ENCODE assay signal across 8 cellular contexts in genomic region chr17:5282639-5283217, GRCh38. TPM values are rescaled to one million over a fixed set of nuclear protein-coding genes. Genes with fewer than 3 reads are reported as not detected.
DNase-seq lines count a peak whose midpoint lies in the region; ATAC-seq, FAIRE-seq and TF ChIP-seq lines count a peak whose summit lies in the region.

No MANE protein-coding gene starts in this region.

- POLR2A ChIA-PET in BJ (lab: Charles Lee), result no interaction called here
- POLR2A ChIA-PET in HEK293 (lab: Yijun Ruan, JAX), result interaction anchor here (0.6 to 2.0 kb wide), 4 partner anchors 15 to 160 kb away, joined by 3 to 10 read pairs (median 4); partner anchors contain the start of gene NUP88

- in situ Hi-C loops in mammary epithelial cell (cut with MboI; ENCODE audit: low sequenced_read_pairs in 2 of 2), result no loop called here

- WGBS in mammary epithelial cell (ENCODE audit: low coverage, missing lambda C conversion rate), result 0% methylated on average over 3 of the region's 35 CpGs

- H3K27ac ChIP-seq in HEK293 (ENCODE audit: extremely low read depth, low read depth, low read length), result peak overlapping the region; percentile 95
- H3K27ac ChIP-seq in mammary epithelial cell (ENCODE audit: insufficient read depth, low read depth, low read length), result peak overlapping the region; percentile 47
- H3K27ac ChIP-seq in lower lobe of right lung, result no peak overlapping the region

- H3K4me3 ChIP-seq in BJ (ENCODE audit: low read depth, low read length), result peak overlapping the region; percentile 52
- peak overlapping the region; percentile 75 for H3K4me3 ChIP-seq in HEK293 (ENCODE audit: low read depth, low read length)
- peak overlapping the region; percentile 71 to 88 (median 79) for H3K4me3 ChIP-seq in mammary epithelial cell (replicated peaks in 1 of 3; ENCODE audit: insufficient read depth in 1 of 3, low read depth in 2 of 3, low read length in 3 of 3)
- peak overlapping the region; percentile 64 for H3K4me3 ChIP-seq in lower lobe of right lung

- dilution Hi-C loops in mammary epithelial cell (cut with HindIII; ENCODE audit: low sequenced_read_pairs), result no loop called here

- H4K20me1 ChIP-seq in mammary epithelial cell (ENCODE audit: insufficient read depth, low read length), result no peaks in the 10 kb centered on the region

- TF ChIP-seq CTCF in BJ (IDR thresholded peaks at IDR 0.05; ENCODE audit: insufficient read depth, low read depth, low read length) (no peak), HEK293 (tag by site-specific recombination; IDR thresholded peaks at IDR 0.05) (no peak), mammary epithelial cell (conservative IDR thresholded peaks at IDR 0.05 in 1 of 2, IDR thresholded peaks at IDR 0.05 in 1 of 2; ENCODE audit: extremely low read depth in 1 of 2, insufficient read depth in 1 of 2, low read depth in 1 of 2, low read length in 2 of 2) (no peak), lower lobe of right lung (IDR thresholded peaks at IDR 0.05) (no peak)

- FAIRE-seq in urothelium cell line (lab: Jason Lieb, UNC), result no peak

- peak; percentile 35 to 53 for ATAC-seq in lower lobe of right lung

- peaks cover 54% of the 10 kb centered on the region for H3K79me2 ChIP-seq in mammary epithelial cell (ENCODE audit: insufficient read depth, low read length)

- DNase-seq in BJ (ENCODE audit: low read depth), result no peak
- DNase-seq in SW480 (ENCODE audit: low spot score), result peak; percentile 44
- DNase-seq in mammary epithelial cell, result peak; percentile 27
- DNase-seq in lower lobe of right lung, result peak; percentile 52
- peak in 2 of 3 experiments; percentile 57 to 65 for DNase-seq in stimulated activated CD4-positive, alpha-beta T cell treated with anti-CD3 and anti-CD28 coated beads, TNF-alpha, amount 100 ng/mL, for 4 hours (ENCODE audit: low read depth in 3 of 3)
- DNase-seq in urothelium cell line (ENCODE audit: low spot score), result no peak
- DNase-seq in A172 (ENCODE audit: low spot score), result no peak

- peak overlapping the region; percentile 95 for H3K4me2 ChIP-seq in mammary epithelial cell (ENCODE audit: insufficient read depth, low read depth, low read length)

- H3K9ac ChIP-seq in mammary epithelial cell (ENCODE audit: insufficient read depth, low read length), result peak overlapping the region; percentile 76

- H3K36me3 ChIP-seq in BJ (ENCODE audit: control insufficient read depth, insufficient read depth, low read length), result no peaks in the 10 kb centered on the region
- peaks cover 4 to 8% of the 10 kb centered on the region in 2 experiments; a peak in 2 of 3 replicates for H3K36me3 ChIP-seq in HEK293 (ENCODE audit: control insufficient read depth in 2 of 2, insufficient read depth in 1 of 2, low read length in 2 of 2)
- peaks cover 6% of the 10 kb centered on the region for H3K36me3 ChIP-seq in mammary epithelial cell (ENCODE audit: insufficient read depth, low read length)
- no peaks in the 10 kb centered on the region for H3K36me3 ChIP-seq in lower lobe of right lung

- H3K9me3 ChIP-seq in HEK293 (ENCODE audit: control insufficient read depth, insufficient read depth, low read depth, low read length), result no peaks in the 10 kb centered on the region
- no peaks in the 10 kb centered on the region for H3K9me3 ChIP-seq in mammary epithelial cell (replicated peaks; ENCODE audit: insufficient read depth, low read length)
- H3K9me3 ChIP-seq in lower lobe of right lung, result no peaks in the 10 kb centered on the region

- BruUV-seq in mammary epithelial cell (replicated peaks; lab: Mats Ljungman, UMichigan), result TSS peak; percentile 22

- CTCF ChIA-PET in BJ (lab: Yijun Ruan, JAX), result interaction anchor here (0.8 to 1.3 kb wide), 2 partner anchors 9 to 156 kb away, joined by 3 to 4 read pairs; partner anchors contain the start of gene C1QBP
- CTCF ChIA-PET in HEK293 (lab: Yijun Ruan, JAX), result no interaction called here
- CTCF ChIA-PET in mammary epithelial cell (lab: Charles Lee; ENCODE audit: low non-redundant PET), result no interaction called here

- no peaks in the 10 kb centered on the region for H3K27me3 ChIP-seq in BJ (ENCODE audit: control insufficient read depth, insufficient read depth, low read length)
- H3K27me3 ChIP-seq in mammary epithelial cell (ENCODE audit: insufficient read depth, low read length), result no peaks in the 10 kb centered on the region
- H3K27me3 ChIP-seq in lower lobe of right lung (ENCODE audit: low read depth), result no peaks in the 10 kb centered on the region

- H3K4me1 ChIP-seq in HEK293 (ENCODE audit: control insufficient read depth, insufficient read depth, low read length) (peaks cover 21% of the 10 kb centered on the region), mammary epithelial cell (ENCODE audit: insufficient read depth, low read length) (peaks cover 14% of the 10 kb centered on the region), lower lobe of right lung (peaks cover 21% of the 10 kb centered on the region)

- intact Hi-C loops in mammary epithelial cell (cut with micrococcal nuclease), result no loop called here
- intact Hi-C loops in lower lobe of right lung (cut with DNase I), result no loop called here

- peak overlapping the region; percentile 84 for H2AFZ ChIP-seq in mammary epithelial cell (ENCODE audit: low read depth, low read length)

TF ChIP-seq in HEK293, 187 proteins besides CTCF, POLR2A, EP300 and RAD21 (continues in another document):
- TF ChIP-seq ZNF830 (tag by site-specific recombination; IDR thresholded peaks at IDR 0.05; ENCODE audit: low read depth) (no peak), GFI1B (tag by site-specific recombination; IDR thresholded peaks at IDR 0.05) (0 out of 2 replicates have a peak, but pooled peaks have one; percentile 11), ZNF302 (tag by site-specific recombination; IDR thresholded peaks at IDR 0.05; ENCODE audit: low read depth) (no peak), GLI4 (tag by site-specific recombination; IDR thresholded peaks at IDR 0.05) (no peak), ZBTB20 (tag by site-specific recombination; IDR thresholded peaks at IDR 0.05) (no peak), ZBTB17 (tag by site-specific recombination; IDR thresholded peaks at IDR 0.05) (no peak), ZNF610 (tag by site-specific recombination; IDR thresholded peaks at IDR 0.05; ENCODE audit: borderline replicate concordance) (no peak), ZFP37 (tag by site-specific recombination; IDR thresholded peaks at IDR 0.05) (no peak), ZNF175 (tag by site-specific recombination; IDR thresholded peaks at IDR 0.05) (no peak), ZNF76 (tag by site-specific recombination; IDR thresholded peaks at IDR 0.05; ENCODE audit: borderline replicate concordance, low read depth) (peak; percentile 96), MEIS1 (CRISPR knock-in tag; IDR thresholded peaks at IDR 0.05; ENCODE audit: borderline replicate concordance) (no peak), ZNF404 (tag by site-specific recombination; IDR thresholded peaks at IDR 0.05) (no peak), ZNF24 (tag by site-specific recombination; IDR thresholded peaks at IDR 0.05) (no peak), KLF7 (tag by site-specific recombination; IDR thresholded peaks at IDR 0.05; ENCODE audit: borderline replicate concordance) (no peak), ZBTB48 (tag by site-specific recombination; IDR thresholded peaks at IDR 0.05) (no peak), ZNF692 (tag by site-specific recombination; IDR thresholded peaks at IDR 0.05) (no peak), ZNF548 (tag by site-specific recombination; IDR thresholded peaks at IDR 0.05) (no peak), KLF1 (tag by site-specific recombination; IDR thresholded peaks at IDR 0.05) (0 out of 2 replicates have a peak, but pooled peaks have one; percentile 16), ZNF311 (tag by site-specific recombination; IDR thresholded peaks at IDR 0.05; ENCODE audit: borderline replicate concordance) (no peak), OVOL3 (tag by site-specific recombination; IDR thresholded peaks at IDR 0.05) (no peak), ZSCAN30 (tag by site-specific recombination; IDR thresholded peaks at IDR 0.05) (peak; percentile 36; the same call in 1 of the 2 replicates), KLF9 (tag by site-specific recombination; IDR thresholded peaks at IDR 0.05; ENCODE audit: low read depth) (no peak), ZNF155 (tag by site-specific recombination; IDR thresholded peaks at IDR 0.05) (no peak)
- TF ChIP-seq, protein P1, sequence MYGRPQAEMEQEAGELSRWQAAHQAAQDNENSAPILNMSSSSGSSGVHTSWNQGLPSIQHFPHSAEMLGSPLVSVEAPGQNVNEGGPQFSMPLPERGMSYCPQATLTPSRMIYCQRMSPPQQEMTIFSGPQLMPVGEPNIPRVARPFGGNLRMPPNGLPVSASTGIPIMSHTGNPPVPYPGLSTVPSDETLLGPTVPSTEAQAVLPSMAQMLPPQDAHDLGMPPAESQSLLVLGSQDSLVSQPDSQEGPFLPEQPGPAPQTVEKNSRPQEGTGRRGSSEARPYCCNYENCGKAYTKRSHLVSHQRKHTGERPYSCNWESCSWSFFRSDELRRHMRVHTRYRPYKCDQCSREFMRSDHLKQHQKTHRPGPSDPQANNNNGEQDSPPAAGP (tag by site-specific recombination; IDR thresholded peaks at IDR 0.05), result no peak

RNA-seq across cellular contexts. Expression of gene RABEP1, which starts 0.6 kb away (rescaled TPM):
- polyA plus RNA-seq in BJ (2011; rRNA removed) (14.9 and 29.1 TPM in 2 replicates), mammary epithelial cell (14.6 TPM)
- 29.8 and 30.6 TPM in 2 replicates for polyA minus RNA-seq in BJ (2011; rRNA and poly(A)+ RNA removed)
- total RNA-seq in mammary epithelial cell (10 to 100 TPM; 29.3 to 40.9 TPM), lower lobe of right lung (44.2 TPM)
- polyA minus RNA-seq in mammary epithelial cell, result 29.4 TPM
- 54.0 and 60.9 TPM in 2 replicates for total RNA-seq in A172 (2014; rRNA removed; shearing (Covaris generic))

RNA-seq across cellular contexts. Expression of gene SCIMP, which starts 48.1 kb away (rescaled TPM):
- polyA plus RNA-seq in BJ (2011; rRNA removed) (not detected in 2 replicates), mammary epithelial cell (not detected)
- polyA minus RNA-seq in BJ (2011; rRNA and poly(A)+ RNA removed), result not detected in 2 replicates
- total RNA-seq in mammary epithelial cell (not detected), lower lobe of right lung (35.5 TPM)
- not detected for polyA minus RNA-seq in mammary epithelial cell
- not detected in 2 replicates for total RNA-seq in A172 (2014; rRNA removed; shearing (Covaris generic))

Comparison
In these comparisons a context has a peak if more than half of its experiments do, and no peak if none do; other contexts are left out.
1. DNase-seq: peak in SW480 (single experiment), mammary epithelial cell (single experiment), lower lobe of right lung (single experiment) and stimulated activated CD4-positive, alpha-beta T cell treated with anti-CD3 and anti-CD28 coated beads, TNF-alpha, amount 100 ng/mL, for 4 hours (2 of 3); none in BJ (single experiment), urothelium cell line (single experiment) and A172 (single experiment).
2. RNA of gene SCIMP, which starts 48.1 kb away (total RNA-seq): 35.5 TPM in lower lobe of right lung (single experiment); not detected in mammary epithelial cell and not detected in A172; every median in the first group is over 10 times any median in the second.
3. Peak in every context shown above with its lines, with median percentiles within 50 percentile points of each other: H3K4me3 ChIP-seq.